8 cellular contexts compared by ENCODE assay signal in the genomic region with DNA sequence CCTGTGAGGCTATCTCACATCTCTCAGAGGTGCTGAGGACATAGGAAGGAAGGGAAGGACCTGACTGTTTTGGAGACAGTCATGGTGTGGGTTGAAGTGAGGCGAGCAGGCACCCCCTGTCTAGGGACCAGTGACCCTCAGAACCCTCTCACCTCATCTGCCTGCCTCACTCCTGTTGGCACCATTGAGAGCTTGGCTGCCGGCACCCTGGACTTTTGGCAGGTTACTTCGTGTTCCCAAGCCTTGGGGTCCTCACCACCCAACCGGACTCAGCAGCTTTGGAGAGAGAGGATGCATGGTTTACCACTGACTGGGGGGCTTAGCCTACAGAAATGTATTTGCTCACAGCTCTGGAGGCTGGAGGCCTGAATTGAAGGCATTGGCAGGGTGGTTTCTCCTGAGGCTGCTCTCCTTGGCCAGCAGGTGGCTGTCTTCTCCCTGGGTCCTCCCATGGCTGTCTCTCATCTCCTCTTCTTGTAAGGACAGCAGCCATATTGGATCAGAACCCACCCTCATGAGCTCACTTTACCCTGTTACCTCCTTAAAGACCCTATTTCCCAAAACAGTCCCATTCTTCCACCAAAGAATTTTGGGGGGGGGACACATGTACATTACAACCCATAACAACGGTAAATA.
DNase-seq lines count a peak whose midpoint lies in the region; ATAC-seq and TF ChIP-seq lines count a peak whose summit lies in the region.

No MANE protein-coding gene starts in this region.

- ATAC-seq in GM21717 (IDR thresholded peaks at IDR 0.05; ENCODE audit: unreplicated experiment) (peak; percentile 88), SK-N-SH treated with all-trans-retinoic acid at 6 μM for 48 hours (peak; percentile 79)

- peak in 2 of 3 donors; percentile 3 to 5 for DNase-seq in stimulated activated CD4-positive, alpha-beta T cell treated with anti-CD3 and anti-CD28 coated beads, Interleukin-12 subunit alpha, Interleukin-12 subunit beta, amount 100 ng/mL, for 48 hours (ENCODE audit: low read depth in 2 of 3, low spot score in 1 of 3)
- no peak for DNase-seq in stimulated activated CD4-positive, alpha-beta T cell treated with anti-CD3 and anti-CD28 coated beads, Interleukin-12 subunit alpha, Interleukin-12 subunit beta, amount 100 ng/mL, for 4 hours
- DNase-seq in HuH-7 (ENCODE audit: low spot score) (peak; percentile 58), iris pigment epithelial cell (ENCODE audit: low read depth) (peak; percentile 38), GF-D8 (lab: John Stamatoyannopoulos, UW) (no peak), cerebellar nuclear complex (lab: John Stamatoyannopoulos, UW) (no peak)

TF ChIP-seq in SK-N-SH treated with all-trans-retinoic acid at 6 μM for 48 hours, 23 proteins besides CTCF, POLR2A, EP300 and RAD21:
- TF ChIP-seq ARNTL (CRISPR knock-in tag; IDR thresholded peaks at IDR 0.05; ENCODE audit: borderline replicate concordance, low read depth) (no peak), OSR1 (CRISPR knock-in tag; IDR thresholded peaks at IDR 0.05) (no peak), ZFP3 (CRISPR knock-in tag; IDR thresholded peaks at IDR 0.05) (no peak), ESRRG (CRISPR knock-in tag; IDR thresholded peaks at IDR 0.05) (no peak), ZNF8 (CRISPR knock-in tag; IDR thresholded peaks at IDR 0.05) (no peak), RARB (CRISPR knock-in tag; IDR thresholded peaks at IDR 0.05) (no peak), CREB5 (CRISPR knock-in tag; IDR thresholded peaks at IDR 0.05; ENCODE audit: low read depth) (no peak), TSHZ2 (CRISPR knock-in tag; IDR thresholded peaks at IDR 0.05) (no peak), ZNF70 (CRISPR knock-in tag; IDR thresholded peaks at IDR 0.05) (no peak), BACH2 (CRISPR knock-in tag; IDR thresholded peaks at IDR 0.05; ENCODE audit: borderline replicate concordance) (no peak), ISL1 (CRISPR knock-in tag; IDR thresholded peaks at IDR 0.05) (no peak), CSRNP3 (CRISPR knock-in tag; IDR thresholded peaks at IDR 0.05) (no peak), PPARA (CRISPR knock-in tag; IDR thresholded peaks at IDR 0.05; ENCODE audit: borderline replicate concordance) (no peak)
- TF ChIP-seq, protein P1, sequence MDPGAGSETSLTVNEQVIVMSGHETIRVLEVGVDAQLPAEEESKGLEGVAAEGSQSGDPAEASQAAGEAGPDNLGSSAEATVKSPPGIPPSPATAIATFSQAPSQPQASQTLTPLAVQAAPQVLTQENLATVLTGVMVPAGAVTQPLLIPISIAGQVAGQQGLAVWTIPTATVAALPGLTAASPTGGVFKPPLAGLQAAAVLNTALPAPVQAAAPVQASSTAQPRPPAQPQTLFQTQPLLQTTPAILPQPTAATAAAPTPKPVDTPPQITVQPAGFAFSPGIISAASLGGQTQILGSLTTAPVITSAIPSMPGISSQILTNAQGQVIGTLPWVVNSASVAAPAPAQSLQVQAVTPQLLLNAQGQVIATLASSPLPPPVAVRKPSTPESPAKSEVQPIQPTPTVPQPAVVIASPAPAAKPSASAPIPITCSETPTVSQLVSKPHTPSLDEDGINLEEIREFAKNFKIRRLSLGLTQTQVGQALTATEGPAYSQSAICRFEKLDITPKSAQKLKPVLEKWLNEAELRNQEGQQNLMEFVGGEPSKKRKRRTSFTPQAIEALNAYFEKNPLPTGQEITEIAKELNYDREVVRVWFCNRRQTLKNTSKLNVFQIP (CRISPR knock-in tag; IDR thresholded peaks at IDR 0.05; ENCODE audit: borderline replicate concordance, low read depth) = no peak

Comparison
In these comparisons a context has a peak if more than half of its experiments do, and no peak if none do; other contexts are left out.
1. DNase-seq: peak in stimulated activated CD4-positive, alpha-beta T cell treated with anti-CD3 and anti-CD28 coated beads, Interleukin-12 subunit alpha, Interleukin-12 subunit beta, amount 100 ng/mL, for 48 hours (2 of 3), HuH-7 (single experiment) and iris pigment epithelial cell (single experiment); none in stimulated activated CD4-positive, alpha-beta T cell treated with anti-CD3 and anti-CD28 coated beads, Interleukin-12 subunit alpha, Interleukin-12 subunit beta, amount 100 ng/mL, for 4 hours (single experiment), GF-D8 (single experiment) and cerebellar nuclear complex (0 of 2).